In the genomic region with DNA sequence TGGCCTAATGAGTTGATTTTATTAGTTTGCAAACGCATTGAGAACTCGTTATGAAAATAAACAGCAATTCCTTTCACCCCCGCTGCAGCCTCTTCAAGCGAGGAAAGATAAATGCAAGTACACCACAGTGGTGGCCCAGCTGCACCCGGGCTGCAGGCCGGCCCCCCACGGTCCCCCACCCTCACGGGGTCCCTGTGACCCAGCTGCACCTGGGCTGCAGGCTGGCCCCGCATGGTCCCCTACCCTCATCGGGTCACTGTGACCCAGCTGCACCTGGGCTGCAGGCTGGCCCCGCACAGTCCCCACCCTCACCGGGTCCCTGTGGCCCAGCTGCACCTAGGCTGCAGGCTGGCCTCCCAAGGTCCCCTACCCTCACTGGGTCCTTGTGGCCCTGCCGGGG, we compare ENCODE assay signal across 1 cellular context.
A peak's percentile ranks its signal among the peaks of the same experiment; 100 is the strongest.
TF ChIP-seq lines count a peak whose summit lies in the region.

No MANE protein-coding gene starts in this region.

TF ChIP-seq in HEK293, 187 proteins besides CTCF, POLR2A, EP300 and RAD21 (continued from another document):
- TF ChIP-seq, protein P1, sequence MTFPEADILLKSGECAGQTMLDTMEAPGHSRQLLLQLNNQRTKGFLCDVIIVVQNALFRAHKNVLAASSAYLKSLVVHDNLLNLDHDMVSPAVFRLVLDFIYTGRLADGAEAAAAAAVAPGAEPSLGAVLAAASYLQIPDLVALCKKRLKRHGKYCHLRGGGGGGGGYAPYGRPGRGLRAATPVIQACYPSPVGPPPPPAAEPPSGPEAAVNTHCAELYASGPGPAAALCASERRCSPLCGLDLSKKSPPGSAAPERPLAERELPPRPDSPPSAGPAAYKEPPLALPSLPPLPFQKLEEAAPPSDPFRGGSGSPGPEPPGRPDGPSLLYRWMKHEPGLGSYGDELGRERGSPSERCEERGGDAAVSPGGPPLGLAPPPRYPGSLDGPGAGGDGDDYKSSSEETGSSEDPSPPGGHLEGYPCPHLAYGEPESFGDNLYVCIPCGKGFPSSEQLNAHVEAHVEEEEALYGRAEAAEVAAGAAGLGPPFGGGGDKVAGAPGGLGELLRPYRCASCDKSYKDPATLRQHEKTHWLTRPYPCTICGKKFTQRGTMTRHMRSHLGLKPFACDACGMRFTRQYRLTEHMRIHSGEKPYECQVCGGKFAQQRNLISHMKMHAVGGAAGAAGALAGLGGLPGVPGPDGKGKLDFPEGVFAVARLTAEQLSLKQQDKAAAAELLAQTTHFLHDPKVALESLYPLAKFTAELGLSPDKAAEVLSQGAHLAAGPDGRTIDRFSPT (tag by site-specific recombination; IDR thresholded peaks at IDR 0.05) = no peak
- TF ChIP-seq ZNF560 (tag by site-specific recombination; IDR thresholded peaks at IDR 0.05; ENCODE audit: borderline replicate concordance) (no peak), ZNF2 (tag by site-specific recombination; IDR thresholded peaks at IDR 0.05) (no peak), GLIS2 (tag by site-specific recombination; IDR thresholded peaks at IDR 0.05) (0 out of 2 replicates have a peak, but pooled peaks have one; percentile 34), ZNF366 (tag by site-specific recombination; conservative IDR thresholded peaks at IDR 0.05) (no peak), ZNF324 (tag by site-specific recombination; IDR thresholded peaks at IDR 0.05) (no peak), SCRT1 (tag by site-specific recombination; IDR thresholded peaks at IDR 0.05; ENCODE audit: borderline replicate concordance) (no peak), ZNF660 (tag by site-specific recombination; IDR thresholded peaks at IDR 0.05) (no peak), ZNF621 (tag by site-specific recombination; IDR thresholded peaks at IDR 0.05) (no peak), FEZF1 (tag by site-specific recombination; IDR thresholded peaks at IDR 0.05) (no peak), ZNF341 (tag by site-specific recombination; IDR thresholded peaks at IDR 0.05; ENCODE audit: low read depth) (peak; percentile 54), BCL6B (tag by site-specific recombination; IDR thresholded peaks at IDR 0.05) (no peak), ZFP41 (tag by site-specific recombination; IDR thresholded peaks at IDR 0.05; ENCODE audit: borderline replicate concordance) (no peak), ZNF555 (tag by site-specific recombination; conservative IDR thresholded peaks at IDR 0.05) (no peak), ZNF423 (tag by site-specific recombination; IDR thresholded peaks at IDR 0.05) (peak; percentile 60; the same call in 1 of the 2 replicates), ZNF416 (tag by site-specific recombination; IDR thresholded peaks at IDR 0.05) (no peak), ZNF175 (tag by site-specific recombination; IDR thresholded peaks at IDR 0.05) (no peak), ZNF530 (tag by site-specific recombination; IDR thresholded peaks at IDR 0.05; ENCODE audit: low read depth) (no peak), ZNF121 (tag by site-specific recombination; IDR thresholded peaks at IDR 0.05) (no peak), ZNF169 (tag by site-specific recombination; IDR thresholded peaks at IDR 0.05) (no peak), ZBTB17 (tag by site-specific recombination; IDR thresholded peaks at IDR 0.05) (no peak), GLIS1 (tag by site-specific recombination; IDR thresholded peaks at IDR 0.05) (peak; percentile 97), ZNF571 (tag by site-specific recombination; IDR thresholded peaks at IDR 0.05) (no peak), SCRT2 (tag by site-specific recombination; IDR thresholded peaks at IDR 0.05) (no peak), ZNF596 (tag by site-specific recombination; IDR thresholded peaks at IDR 0.05) (no peak), KLF7 (tag by site-specific recombination; IDR thresholded peaks at IDR 0.05; ENCODE audit: borderline replicate concordance) (no peak), ZNF37A (tag by site-specific recombination; IDR thresholded peaks at IDR 0.05) (no peak), BCL11B (tag by site-specific recombination; IDR thresholded peaks at IDR 0.05; ENCODE audit: low read depth) (no peak), ZNF148 (tag by site-specific recombination; IDR thresholded peaks at IDR 0.05; ENCODE audit: borderline replicate concordance) (no peak), RBAK (tag by site-specific recombination; IDR thresholded peaks at IDR 0.05) (no peak), ZNF629 (tag by site-specific recombination; IDR thresholded peaks at IDR 0.05) (no peak), ZNF398 (tag by site-specific recombination; IDR thresholded peaks at IDR 0.05) (no peak), EGR2 (tag by site-specific recombination; IDR thresholded peaks at IDR 0.05; ENCODE audit: low read depth) (no peak), ZNF670 (tag by site-specific recombination; IDR thresholded peaks at IDR 0.05; ENCODE audit: low read depth) (no peak), ZNF664 (tag by site-specific recombination; IDR thresholded peaks at IDR 0.05) (no peak), ZNF112 (tag by site-specific recombination; IDR thresholded peaks at IDR 0.05) (no peak), ZNF132 (tag by site-specific recombination; IDR thresholded peaks at IDR 0.05; ENCODE audit: borderline replicate concordance) (no peak), ZSCAN30 (tag by site-specific recombination; IDR thresholded peaks at IDR 0.05) (no peak), ZNF350 (tag by site-specific recombination; IDR thresholded peaks at IDR 0.05) (no peak), ZNF658 (tag by site-specific recombination; IDR thresholded peaks at IDR 0.05) (no peak)
- TF ChIP-seq, protein P2, sequence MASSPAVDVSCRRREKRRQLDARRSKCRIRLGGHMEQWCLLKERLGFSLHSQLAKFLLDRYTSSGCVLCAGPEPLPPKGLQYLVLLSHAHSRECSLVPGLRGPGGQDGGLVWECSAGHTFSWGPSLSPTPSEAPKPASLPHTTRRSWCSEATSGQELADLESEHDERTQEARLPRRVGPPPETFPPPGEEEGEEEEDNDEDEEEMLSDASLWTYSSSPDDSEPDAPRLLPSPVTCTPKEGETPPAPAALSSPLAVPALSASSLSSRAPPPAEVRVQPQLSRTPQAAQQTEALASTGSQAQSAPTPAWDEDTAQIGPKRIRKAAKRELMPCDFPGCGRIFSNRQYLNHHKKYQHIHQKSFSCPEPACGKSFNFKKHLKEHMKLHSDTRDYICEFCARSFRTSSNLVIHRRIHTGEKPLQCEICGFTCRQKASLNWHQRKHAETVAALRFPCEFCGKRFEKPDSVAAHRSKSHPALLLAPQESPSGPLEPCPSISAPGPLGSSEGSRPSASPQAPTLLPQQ (tag by site-specific recombination; IDR thresholded peaks at IDR 0.05) = no peak
- TF ChIP-seq, protein P3, sequence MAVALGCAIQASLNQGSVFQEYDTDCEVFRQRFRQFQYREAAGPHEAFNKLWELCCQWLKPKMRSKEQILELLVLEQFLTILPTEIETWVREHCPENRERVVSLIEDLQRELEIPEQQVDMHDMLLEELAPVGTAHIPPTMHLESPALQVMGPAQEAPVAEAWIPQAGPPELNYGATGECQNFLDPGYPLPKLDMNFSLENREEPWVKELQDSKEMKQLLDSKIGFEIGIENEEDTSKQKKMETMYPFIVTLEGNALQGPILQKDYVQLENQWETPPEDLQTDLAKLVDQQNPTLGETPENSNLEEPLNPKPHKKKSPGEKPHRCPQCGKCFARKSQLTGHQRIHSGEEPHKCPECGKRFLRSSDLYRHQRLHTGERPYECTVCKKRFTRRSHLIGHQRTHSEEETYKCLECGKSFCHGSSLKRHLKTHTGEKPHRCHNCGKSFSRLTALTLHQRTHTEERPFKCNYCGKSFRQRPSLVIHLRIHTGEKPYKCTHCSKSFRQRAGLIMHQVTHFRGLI (tag by site-specific recombination; IDR thresholded peaks at IDR 0.05) = no peak
